Comparison of ENCODE assay signal across 14 cellular contexts in genomic region chr6:18432180-18432579, GRCh38. TPM values are rescaled to one million over a fixed set of nuclear protein-coding genes. Genes with fewer than 3 reads are reported as not detected.
DNase-seq lines count a peak whose midpoint lies in the region; ATAC-seq, FAIRE-seq and TF ChIP-seq lines count a peak whose summit lies in the region.
"Had no signal": no experiment of that assay in that cellular context is flagged by ENCODE, and none has a peak within 500 bp of the region (broad histone marks: within the 10 kb centered on the region; RNA-seq: fewer than 3 reads in every experiment).

No MANE protein-coding gene starts in this region.

- no peaks in the 10 kb centered on the region for H3K4me1 ChIP-seq in endodermal cell (ENCODE audit: control insufficient read depth, insufficient read depth, low read length)

- 50 to 64% methylated on average over 2 to 3 of the region's 3 CpGs for WGBS in endodermal cell (ENCODE audit: insufficient coverage in 1 of 2, insufficient read length in 1 of 2), 2 experiments

- H3K4me3 ChIP-seq in fibroblast of pulmonary artery (replicated peaks; ENCODE audit: low read depth, low read length) (no peak overlapping the region), endodermal cell (ENCODE audit: low read length) (no peak overlapping the region)

- in situ Hi-C loops in Caki2 (cut with HindIII; ENCODE audit: low pct_unique_long_range_greater_than_20kb, low sequenced_read_pairs) = no loop called here

- H3K27me3 ChIP-seq in endodermal cell (ENCODE audit: control insufficient read depth, insufficient read depth, low read length, poor library complexity, severe bottlenecking) = no peaks in the 10 kb centered on the region

- FAIRE-seq in RCC 7860 (lab: Jason Lieb, UNC) = peak; percentile 74
- FAIRE-seq: H1 had no signal

- TF ChIP-seq CTCF in fibroblast of pulmonary artery (IDR thresholded peaks at IDR 0.05; ENCODE audit: low read length, missing control alignments) = no peak
- no peak for TF ChIP-seq CTCF in omental fat pad (IDR thresholded peaks at IDR 0.05)
- no peak for TF ChIP-seq CTCF in endodermal cell (conservative IDR thresholded peaks at IDR 0.05)

- no peak overlapping the region for H3K27ac ChIP-seq in endodermal cell (ENCODE audit: low read depth, low read length)

- no peak overlapping the region for H3K4me3 Mint-ChIP-seq in endodermal cell
- H3K4me3 Mint-ChIP-seq: activated naive CD8-positive, alpha-beta T cell treated with anti-CD3 and anti-CD28 coated beads, Interleukin-2, amount 10 ng/mL, durations not matched to agents 7 days and 5 days; CD8-positive, alpha-beta memory T cell had no signal

- DNase-seq in Caki2 (ENCODE audit: low read depth) (peak; percentile 34), RCC 7860 (ENCODE audit: low spot score) (peak; percentile 65), fibroblast of pulmonary artery (ENCODE audit: low read depth) (peak; percentile 33), omental fat pad (ENCODE audit: low spot score) (no peak), T1000 (lab: John Stamatoyannopoulos, UW) (no peak), left colon (no peak), endodermal cell (no peak)
- DNase-seq: activated CD8-positive, alpha-beta memory T cell treated with anti-CD3 and anti-CD28 coated beads for 24 hours; activated naive CD8-positive, alpha-beta T cell treated with anti-CD3 and anti-CD28 coated beads, Interleukin-2, amount 10 ng/mL, durations not matched to agents 7 days and 5 days; CD8-positive, alpha-beta memory T cell; NCI-H2081; stimulated activated CD4-positive, alpha-beta T cell treated with anti-CD3 and anti-CD28 coated beads, Interleukin-12 subunit alpha, Interleukin-12 subunit beta, amount 100 ng/mL, for 4 hours had no signal

- H3K27me3 Mint-ChIP-seq in endodermal cell (ENCODE audit: insufficient read depth) = no peaks in the 10 kb centered on the region
- H3K27me3 Mint-ChIP-seq: activated naive CD8-positive, alpha-beta T cell treated with anti-CD3 and anti-CD28 coated beads, Interleukin-2, amount 10 ng/mL, durations not matched to agents 7 days and 5 days; CD8-positive, alpha-beta memory T cell had no signal

- intact Hi-C loops in left colon (cut with DNase I, micrococcal nuclease) = no loop called here

- ATAC-seq in omental fat pad (ENCODE audit: low FRiP score) (peak; percentile 68), left colon (no peak), HG02610 (IDR thresholded peaks at IDR 0.05; ENCODE audit: unreplicated experiment) (no peak)

- H3K9me3 ChIP-seq in endodermal cell (ENCODE audit: control insufficient read depth, low read length) = no peaks in the 10 kb centered on the region

- no peak overlapping the region for H3K27ac Mint-ChIP-seq in endodermal cell
- H3K27ac Mint-ChIP-seq: activated naive CD8-positive, alpha-beta T cell treated with anti-CD3 and anti-CD28 coated beads, Interleukin-2, amount 10 ng/mL, durations not matched to agents 7 days and 5 days; CD8-positive, alpha-beta memory T cell had no signal

- H3K4me1 Mint-ChIP-seq in endodermal cell = peaks cover 6% of the 10 kb centered on the region
- H3K4me1 Mint-ChIP-seq: activated naive CD8-positive, alpha-beta T cell treated with anti-CD3 and anti-CD28 coated beads, Interleukin-2, amount 10 ng/mL, durations not matched to agents 7 days and 5 days; CD8-positive, alpha-beta memory T cell had no signal

- H3K36me3 ChIP-seq in endodermal cell (ENCODE audit: control insufficient read depth, insufficient read depth, low read length) = no peaks in the 10 kb centered on the region

- no peak overlapping the region for H3K9ac ChIP-seq in endodermal cell (ENCODE audit: extremely low read depth, low read length, poor library complexity, severe bottlenecking)

- H3K9me3 Mint-ChIP-seq in endodermal cell = no peaks in the 10 kb centered on the region
- H3K9me3 Mint-ChIP-seq: activated naive CD8-positive, alpha-beta T cell treated with anti-CD3 and anti-CD28 coated beads, Interleukin-2, amount 10 ng/mL, durations not matched to agents 7 days and 5 days; CD8-positive, alpha-beta memory T cell had no signal

- no peaks in the 10 kb centered on the region for H3K36me3 Mint-ChIP-seq in endodermal cell (ENCODE audit: low read depth)

RNA-seq across cellular contexts. Expression of gene RNF144B, which starts 45.0 kb away (rescaled TPM):
- 30.7 and 37.7 TPM in 2 replicates for total RNA-seq in Caki2 (2014; rRNA removed; shearing (Covaris generic); ENCODE audit: low replicate concordance)
- 10 to 100 TPM; 13.3 to 43.5 (median 26.8) TPM for total RNA-seq in omental fat pad
- 1 to 10 TPM; 4.5 to 4.9 TPM for total RNA-seq in left colon
- 1 to 10 TPM; 1.4 to 1.5 TPM for total RNA-seq in endodermal cell
- polyA plus RNA-seq in endodermal cell (2013, experiment 1 of 2) = 0.53 TPM
- 0.75 TPM for polyA plus RNA-seq in endodermal cell (2013, experiment 2 of 2)

Comparison
In these comparisons a context has a peak if more than half of its experiments do, and no peak if none do; other contexts are left out.
1. DNase-seq: peak in Caki2 (single experiment), RCC 7860 (single experiment) and fibroblast of pulmonary artery (single experiment); none in omental fat pad (single experiment), T1000 (single experiment), left colon (0 of 2) and endodermal cell (single experiment).